27 cellular contexts compared by ENCODE assay signal in the genomic region with DNA sequence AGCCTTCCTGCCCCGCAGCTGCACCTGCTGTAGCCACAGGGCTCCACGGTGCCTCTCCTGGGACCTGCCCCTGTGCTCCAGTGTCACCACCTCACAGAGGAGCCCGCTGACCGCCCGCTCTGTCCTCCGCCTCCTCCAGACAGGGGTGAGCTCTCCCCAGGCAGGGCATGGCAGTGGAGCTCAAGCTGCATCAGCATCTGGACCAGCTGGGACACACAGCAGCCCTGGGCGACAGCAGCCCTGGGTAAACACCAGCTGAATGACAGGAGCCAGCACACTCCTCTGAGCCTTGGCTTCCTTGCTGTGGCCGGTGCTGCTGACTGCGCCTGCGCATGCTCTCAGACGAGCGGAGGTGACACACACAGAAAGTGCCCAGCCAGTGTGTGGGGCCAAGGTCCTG. TPM values are rescaled to one million over a fixed set of nuclear protein-coding genes. Genes with fewer than 3 reads are reported as not detected.
A peak's percentile ranks its signal among the peaks of the same experiment; 100 is the strongest.
DNase-seq lines count a peak whose midpoint lies in the region; ATAC-seq, FAIRE-seq and TF ChIP-seq lines count a peak whose summit lies in the region.
"Had no signal": no experiment of that assay in that cellular context is flagged by ENCODE, and none has a peak within 500 bp of the region (broad histone marks: within the 10 kb centered on the region; RNA-seq: fewer than 3 reads in every experiment).

No MANE protein-coding gene starts in this region.

- FAIRE-seq in small intestine (lab: Jason Lieb, UNC): no peak
- FAIRE-seq: astrocyte, TTC549, urothelium cell line had no signal

- H3K4me1 ChIP-seq in small intestine (ENCODE audit: control insufficient read depth in 2 of 2, insufficient read depth in 1 of 2, low read depth in 1 of 2, low read length in 1 of 2): no peaks in the 10 kb centered on the region
- H3K4me1 ChIP-seq: parathyroid adenoma had no signal

- peak; percentile 43 for DNase-seq in DMS53 (lab: John Stamatoyannopoulos, UW)
- DNase-seq in DMS53 treated with DMSO at 0.1 percent for 48 hours (lab: John Stamatoyannopoulos, UW; ENCODE audit: unreplicated experiment): no peak
- DNase-seq in NCI-H2107 (lab: John Stamatoyannopoulos, UW): peak; percentile 44
- DNase-seq in small intestine: peak; percentile 37
- no peak for DNase-seq in DMS 273 (lab: John Stamatoyannopoulos, UW; ENCODE audit: unreplicated experiment)
- DNase-seq in NCI-H128 (lab: John Stamatoyannopoulos, UW; ENCODE audit: unreplicated experiment): no peak
- no peak for DNase-seq in cerebellar nuclear complex (lab: John Stamatoyannopoulos, UW)
- DNase-seq: activated CD4-positive, CD25-positive, alpha-beta regulatory T cell; activated effector memory CD4-positive, alpha-beta T cell treated with anti-CD3 and anti-CD28 coated beads, Interleukin-2, amount 50 U/mL, for 16 hours; activated T-cell treated with anti-CD3 and anti-CD28 coated beads, Interleukin-2, amount 50 U/mL, for 24 hours; cortex of kidney; DMS 273 treated with DMSO at 0.1 percent for 48 hours; effector memory CD8-positive, alpha-beta T cell; erythroblast; MV-4-11; NCI-H526; retina; testis had no signal

- H3K27me3 ChIP-seq in small intestine (ENCODE audit: control insufficient read depth in 2 of 2, insufficient read depth in 2 of 2, low read length in 2 of 2): no peaks in the 10 kb centered on the region
- H3K27me3 ChIP-seq: cardiac muscle cell, SJSA1, testis had no signal

- H3K27ac ChIP-seq in small intestine (ENCODE audit: low read depth in 1 of 2, low read length in 1 of 2): no peak overlapping the region
- H3K27ac ChIP-seq: 22Rv1, cardiac muscle cell, parathyroid adenoma, SJSA1, testis had no signal

- H3K9me3 ChIP-seq in small intestine (ENCODE audit: control insufficient read depth, low read depth): no peaks in the 10 kb centered on the region
- H3K9me3 ChIP-seq: SJSA1, testis had no signal

- ATAC-seq in SK-N-SH treated with all-trans-retinoic acid at 6 μM for 48 hours: peak; percentile 15; the same call in 2 of the 3 replicates
- ATAC-seq: effector memory CD8-positive, alpha-beta T cell; HCT116 had no signal

- WGBS in small intestine, 3 donors: 84 to 94% (median 93%) methylated on average over 12 of the region's 12 CpGs

- H3K36me3 ChIP-seq in small intestine (ENCODE audit: control insufficient read depth in 2 of 2, insufficient read depth in 2 of 2, low read length in 2 of 2): peaks cover 15 to 26% of the 10 kb centered on the region in 2 donors
- H3K36me3 ChIP-seq: cardiac muscle cell had no signal

- H3K4me3 ChIP-seq in small intestine (ENCODE audit: low read depth in 1 of 2, low read length in 2 of 2): no peak overlapping the region
- H3K4me3 ChIP-seq: cardiac muscle cell, SJSA1, testis had no signal

TF ChIP-seq in SK-N-SH treated with all-trans-retinoic acid at 6 μM for 48 hours, 23 proteins besides CTCF, POLR2A, EP300 and RAD21:
- TF ChIP-seq GLIS3 (CRISPR knock-in tag; IDR thresholded peaks at IDR 0.05): no peak
- TF ChIP-seq, protein P1, sequence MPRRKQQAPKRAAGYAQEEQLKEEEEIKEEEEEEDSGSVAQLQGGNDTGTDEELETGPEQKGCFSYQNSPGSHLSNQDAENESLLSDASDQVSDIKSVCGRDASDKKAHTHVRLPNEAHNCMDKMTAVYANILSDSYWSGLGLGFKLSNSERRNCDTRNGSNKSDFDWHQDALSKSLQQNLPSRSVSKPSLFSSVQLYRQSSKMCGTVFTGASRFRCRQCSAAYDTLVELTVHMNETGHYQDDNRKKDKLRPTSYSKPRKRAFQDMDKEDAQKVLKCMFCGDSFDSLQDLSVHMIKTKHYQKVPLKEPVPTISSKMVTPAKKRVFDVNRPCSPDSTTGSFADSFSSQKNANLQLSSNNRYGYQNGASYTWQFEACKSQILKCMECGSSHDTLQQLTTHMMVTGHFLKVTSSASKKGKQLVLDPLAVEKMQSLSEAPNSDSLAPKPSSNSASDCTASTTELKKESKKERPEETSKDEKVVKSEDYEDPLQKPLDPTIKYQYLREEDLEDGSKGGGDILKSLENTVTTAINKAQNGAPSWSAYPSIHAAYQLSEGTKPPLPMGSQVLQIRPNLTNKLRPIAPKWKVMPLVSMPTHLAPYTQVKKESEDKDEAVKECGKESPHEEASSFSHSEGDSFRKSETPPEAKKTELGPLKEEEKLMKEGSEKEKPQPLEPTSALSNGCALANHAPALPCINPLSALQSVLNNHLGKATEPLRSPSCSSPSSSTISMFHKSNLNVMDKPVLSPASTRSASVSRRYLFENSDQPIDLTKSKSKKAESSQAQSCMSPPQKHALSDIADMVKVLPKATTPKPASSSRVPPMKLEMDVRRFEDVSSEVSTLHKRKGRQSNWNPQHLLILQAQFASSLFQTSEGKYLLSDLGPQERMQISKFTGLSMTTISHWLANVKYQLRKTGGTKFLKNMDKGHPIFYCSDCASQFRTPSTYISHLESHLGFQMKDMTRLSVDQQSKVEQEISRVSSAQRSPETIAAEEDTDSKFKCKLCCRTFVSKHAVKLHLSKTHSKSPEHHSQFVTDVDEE (CRISPR knock-in tag; IDR thresholded peaks at IDR 0.05): no peak
- TF ChIP-seq, protein P2, sequence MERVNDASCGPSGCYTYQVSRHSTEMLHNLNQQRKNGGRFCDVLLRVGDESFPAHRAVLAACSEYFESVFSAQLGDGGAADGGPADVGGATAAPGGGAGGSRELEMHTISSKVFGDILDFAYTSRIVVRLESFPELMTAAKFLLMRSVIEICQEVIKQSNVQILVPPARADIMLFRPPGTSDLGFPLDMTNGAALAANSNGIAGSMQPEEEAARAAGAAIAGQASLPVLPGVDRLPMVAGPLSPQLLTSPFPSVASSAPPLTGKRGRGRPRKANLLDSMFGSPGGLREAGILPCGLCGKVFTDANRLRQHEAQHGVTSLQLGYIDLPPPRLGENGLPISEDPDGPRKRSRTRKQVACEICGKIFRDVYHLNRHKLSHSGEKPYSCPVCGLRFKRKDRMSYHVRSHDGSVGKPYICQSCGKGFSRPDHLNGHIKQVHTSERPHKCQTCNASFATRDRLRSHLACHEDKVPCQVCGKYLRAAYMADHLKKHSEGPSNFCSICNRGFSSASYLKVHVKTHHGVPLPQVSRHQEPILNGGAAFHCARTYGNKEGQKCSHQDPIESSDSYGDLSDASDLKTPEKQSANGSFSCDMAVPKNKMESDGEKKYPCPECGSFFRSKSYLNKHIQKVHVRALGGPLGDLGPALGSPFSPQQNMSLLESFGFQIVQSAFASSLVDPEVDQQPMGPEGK (CRISPR knock-in tag; IDR thresholded peaks at IDR 0.05; ENCODE audit: borderline replicate concordance): no peak
- TF ChIP-seq TCF4 (CRISPR knock-in tag; IDR thresholded peaks at IDR 0.05; ENCODE audit: borderline replicate concordance): 0 out of 2 replicates have a peak, but pooled peaks have one; percentile 29

RNA-seq across cellular contexts. Expression of a gene that starts 22.0 kb away (rescaled TPM):
- 100 to 1,000 TPM in 1 of 3 donors, 10 to 100 TPM in 2; 20.4 to 180 (median 32.4) TPM for polyA plus RNA-seq in small intestine

Comparison
In these comparisons a context has a peak if more than half of its experiments do, and no peak if none do; other contexts are left out.
1. DNase-seq: peak in DMS53 (single experiment), NCI-H2107 (single experiment) and small intestine (single experiment); none in DMS53 treated with DMSO at 0.1 percent for 48 hours (single experiment), DMS 273 (single experiment), NCI-H128 (single experiment) and cerebellar nuclear complex (0 of 2).